ENCODE assay signal across 8 cellular contexts in the genomic region with DNA sequence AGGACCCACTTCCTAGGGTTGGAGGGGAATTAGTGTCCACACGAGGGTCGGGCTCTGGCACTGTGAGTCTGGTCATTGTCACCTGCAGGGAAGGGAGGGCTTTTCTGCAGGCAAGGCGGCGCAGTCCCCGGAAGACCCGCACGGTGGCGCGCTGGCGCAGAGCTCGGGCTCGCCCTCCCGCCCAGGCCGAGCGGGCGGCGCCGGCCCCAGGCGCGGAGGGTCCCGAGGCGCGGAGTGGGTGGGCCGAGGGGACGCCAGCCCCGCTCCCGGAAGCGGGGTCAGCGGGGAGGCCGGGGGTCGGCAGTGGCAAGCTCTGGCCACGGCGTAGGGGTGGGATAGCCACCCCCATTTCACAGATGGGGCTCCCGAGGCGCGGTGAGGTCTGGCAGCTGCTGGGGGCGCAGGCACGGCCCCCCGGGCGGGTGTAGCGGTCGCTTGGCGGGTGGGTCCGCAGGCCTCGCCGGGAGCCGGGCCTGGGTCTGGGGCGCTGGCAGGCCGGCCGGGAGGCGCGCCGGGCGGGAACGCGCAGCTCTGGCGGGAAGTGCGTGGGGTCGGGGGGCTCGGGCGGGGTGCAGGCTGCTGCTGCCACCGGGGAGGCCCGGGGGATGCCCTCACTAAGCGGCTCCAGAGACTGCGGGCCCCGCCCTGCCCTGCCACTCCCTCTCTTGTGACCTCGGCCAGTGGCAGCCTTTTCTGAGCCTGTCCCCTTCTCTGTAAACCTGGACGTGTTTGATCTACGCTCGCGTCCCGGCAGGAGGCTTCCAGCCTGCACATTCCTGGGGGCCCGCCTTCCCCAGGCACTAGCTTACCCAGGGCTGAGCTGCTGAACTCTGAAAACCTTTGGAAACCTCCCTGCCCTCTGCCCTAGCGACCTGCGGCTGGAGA.
DNase-seq lines count a peak whose midpoint lies in the region; ATAC-seq lines count a peak whose summit lies in the region.

No MANE protein-coding gene starts in this region.

- ATAC-seq in GM21786 (IDR thresholded peaks at IDR 0.05; ENCODE audit: unreplicated experiment): peak; percentile 70
- no peak for ATAC-seq in GM19328 (IDR thresholded peaks at IDR 0.05; ENCODE audit: unreplicated experiment)

- DNase-seq in COLO668 (lab: John Stamatoyannopoulos, UW; ENCODE audit: unreplicated experiment): peak; percentile 62
- DNase-seq in NCI-H146 treated with DMSO at 0.1 percent for 48 hours (lab: John Stamatoyannopoulos, UW; ENCODE audit: unreplicated experiment): peak; percentile 11
- DNase-seq in activated CD4-positive, alpha-beta T cell treated with anti-CD3 and anti-CD28 coated beads, Interleukin-2, amount 50 U/mL, for 4 hours: peak; percentile 52 to 64
- DNase-seq in effector CD4-positive, alpha-beta T cell: peak; percentile 43
- DNase-seq in medulla oblongata (ENCODE audit: extremely low spot score): peak; percentile 44
- DNase-seq in stimulated activated CD8-positive, alpha-beta memory T cell treated with anti-CD3 and anti-CD28 coated beads, Interleukin-15, amount 100 ng/mL, for 1 hour (ENCODE audit: low read depth): peak; percentile 47

Comparison
In these comparisons a context has a peak if more than half of its experiments do, and no peak if none do; other contexts are left out.
1. DNase-seq: peak in every context shown above with its lines; median percentile 62 in COLO668; 58 in activated CD4-positive, alpha-beta T cell treated with anti-CD3 and anti-CD28 coated beads, Interleukin-2, amount 50 U/mL, for 4 hours; 47 in stimulated activated CD8-positive, alpha-beta memory T cell treated with anti-CD3 and anti-CD28 coated beads, Interleukin-15, amount 100 ng/mL, for 1 hour; 44 in medulla oblongata; 43 in effector CD4-positive, alpha-beta T cell; 11 in NCI-H146 treated with DMSO at 0.1 percent for 48 hours.